9 cellular contexts compared by ENCODE assay signal in the genomic region with DNA sequence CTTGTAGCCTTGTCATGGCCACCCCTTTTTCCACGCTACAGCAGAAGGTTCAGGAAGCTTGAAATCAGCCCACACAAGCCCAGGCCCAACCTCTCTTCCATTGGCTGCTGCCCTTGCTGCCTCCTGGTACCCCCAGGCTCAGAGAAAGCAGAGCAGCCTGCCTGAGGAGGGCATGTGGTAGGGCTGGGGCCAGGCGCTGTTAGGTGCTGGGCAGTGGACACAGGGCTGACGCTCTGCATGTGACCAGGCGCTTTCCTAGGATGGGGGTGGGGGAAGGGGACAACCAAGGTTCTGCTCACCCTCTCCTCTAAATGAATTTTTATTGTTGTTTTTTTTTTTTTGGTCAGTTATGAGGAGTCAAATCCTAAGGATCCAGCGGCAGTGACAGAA. TPM values are rescaled to one million over a fixed set of nuclear protein-coding genes. Genes with fewer than 3 reads are reported as not detected.
DNase-seq lines count a peak whose midpoint lies in the region; ATAC-seq and TF ChIP-seq lines count a peak whose summit lies in the region.
"Had no signal": no experiment of that assay in that cellular context is flagged by ENCODE, and none has a peak within 500 bp of the region (broad histone marks: within the 10 kb centered on the region; RNA-seq: fewer than 3 reads in every experiment).

No MANE protein-coding gene starts in this region.

- no peak overlapping the region for H3K4me2 ChIP-seq in neuronal stem cell (ENCODE audit: insufficient read depth, low read length, poor library complexity, severe bottlenecking)

- H4K91ac ChIP-seq in neuronal stem cell (ENCODE audit: low read depth, low read length, poor library complexity): no peak overlapping the region

- no peak overlapping the region for H3K23ac ChIP-seq in neuronal stem cell (ENCODE audit: low read depth, low read length, poor library complexity)

- H2BK120ac ChIP-seq in neuronal stem cell (ENCODE audit: low read depth, low read length): no peak overlapping the region

- no peak overlapping the region for H2BK12ac ChIP-seq in neuronal stem cell (ENCODE audit: low read length)

- peaks cover 4% of the 10 kb centered on the region for H3K79me2 ChIP-seq in ACC112 (ENCODE audit: control insufficient read depth, insufficient read depth, low read length, unreplicated experiment)

- no peak overlapping the region for H2BK15ac ChIP-seq in neuronal stem cell (ENCODE audit: low read length)

- no peak overlapping the region for H3K14ac ChIP-seq in neuronal stem cell (ENCODE audit: low read length)

- no peak overlapping the region for H2AFZ ChIP-seq in ACC112 (ENCODE audit: low read length, unreplicated experiment)
- H2AFZ ChIP-seq in neuronal stem cell (ENCODE audit: low read length): no peak overlapping the region

- H3K4me1 ChIP-seq in ACC112 (ENCODE audit: control insufficient read depth, insufficient read depth, low read length, unreplicated experiment) (peaks cover 26% of the 10 kb centered on the region), HUES6 (ENCODE audit: control insufficient read depth, insufficient read depth, low read length) (peaks cover 48% of the 10 kb centered on the region), breast epithelium (peaks cover 0 to 9% of the 10 kb centered on the region in 2 donors), neuronal stem cell (ENCODE audit: control insufficient read depth in 2 of 2, insufficient read depth in 1 of 2, low read depth in 1 of 2, low read length in 2 of 2) (peaks cover 8% of the 10 kb centered on the region in 2 donors)

- H3K36me3 ChIP-seq in ACC112 (ENCODE audit: insufficient read depth, low read length) (peaks cover 3% of the 10 kb centered on the region; the same call in 1 of the 2 replicates), HUES6 (ENCODE audit: control insufficient read depth, insufficient read depth, low read length) (peaks cover 49% of the 10 kb centered on the region), breast epithelium (no peaks in the 10 kb centered on the region), neuronal stem cell (replicated peaks in 1 of 2; ENCODE audit: control insufficient read depth in 2 of 2, insufficient read depth in 2 of 2, low read length in 2 of 2) (peaks cover 22 to 53% of the 10 kb centered on the region in 2 donors)

- no CpG with 5 or more reads among the region's 5 CpGs for WGBS in neuronal stem cell (ENCODE audit: extremely low coverage in 2 of 2, insufficient read length in 2 of 2, insufficient replicate concordance in 1 of 2), 2 donors

- DNase-seq in breast epithelium (ENCODE audit: low spot score in 2 of 2) (no peak), neuronal stem cell (ENCODE audit: low spot score) (no peak), GM19238 (ENCODE audit: insufficient read length, low spot score) (no peak)

- H4K8ac ChIP-seq in neuronal stem cell (ENCODE audit: low read depth, low read length): no peak overlapping the region

- H3K4me3 ChIP-seq in ACC112 (ENCODE audit: low read depth, low read length) (no peak overlapping the region), HUES6 (ENCODE audit: low read depth, low read length) (no peak overlapping the region), breast epithelium (no peak overlapping the region), neuronal stem cell (ENCODE audit: low read length in 2 of 2) (no peak overlapping the region)
- H3K4me3 ChIP-seq: Peyer's patch had no signal

- TF ChIP-seq CTCF in breast epithelium (IDR thresholded peaks at IDR 0.05): no peak

- H3K9ac ChIP-seq in HUES6 (ENCODE audit: low read length) (peak overlapping the region; percentile 12), neuronal stem cell (ENCODE audit: low read depth, low read length, poor library complexity) (peak overlapping the region; percentile 56)

- intact Hi-C loops in breast epithelium (cut with DNase I; ENCODE audit: low total_unique reads): no loop called here

- no peak overlapping the region for H3K4ac ChIP-seq in neuronal stem cell (ENCODE audit: low read length)

- H3K79me1 ChIP-seq in neuronal stem cell (ENCODE audit: low read depth, low read length): no peaks in the 10 kb centered on the region

- peak overlapping the region; percentile 28 for H3K27ac ChIP-seq in ACC112 (ENCODE audit: low read depth, low read length)
- H3K27ac ChIP-seq in HUES6 (ENCODE audit: low read depth, low read length): peak overlapping the region; percentile 7; the same call in 1 of the 2 replicates
- peak overlapping the region; percentile 40 to 93 for H3K27ac ChIP-seq in breast epithelium
- H3K27ac ChIP-seq in neuronal stem cell (replicated peaks; ENCODE audit: low read length): no peak overlapping the region

- no peak for TF ChIP-seq POLR2A in breast epithelium (IDR thresholded peaks at IDR 0.05)

- ATAC-seq in HG02938 (IDR thresholded peaks at IDR 0.05; ENCODE audit: unreplicated experiment) (no peak), GM18867 (IDR thresholded peaks at IDR 0.05; ENCODE audit: unreplicated experiment) (no peak), GM21723 (IDR thresholded peaks at IDR 0.05; ENCODE audit: unreplicated experiment) (no peak)

- peak overlapping the region; percentile 3 for H3K18ac ChIP-seq in neuronal stem cell (ENCODE audit: low read length)

- peak overlapping the region; percentile 51 for H2AK5ac ChIP-seq in neuronal stem cell (ENCODE audit: low read depth, low read length)

- no peak overlapping the region for H2BK5ac ChIP-seq in neuronal stem cell (ENCODE audit: low read length)

- H3K27me3 ChIP-seq in ACC112 (ENCODE audit: insufficient read depth, low read length): no peaks in the 10 kb centered on the region
- H3K27me3 ChIP-seq in HUES6 (ENCODE audit: control insufficient read depth, insufficient read depth, low read length): no peaks in the 10 kb centered on the region
- no peaks in the 10 kb centered on the region for H3K27me3 ChIP-seq in breast epithelium
- H3K27me3 ChIP-seq in neuronal stem cell (ENCODE audit: control insufficient read depth in 3 of 3, insufficient read depth in 3 of 3, low read depth in 1 of 3, low read length in 3 of 3): no peaks in the 10 kb centered on the region
- H3K27me3 ChIP-seq: Peyer's patch had no signal

- H3K9me3 ChIP-seq in HUES6 (ENCODE audit: control insufficient read depth, insufficient read depth, low read depth, low read length) (no peaks in the 10 kb centered on the region), breast epithelium (no peaks in the 10 kb centered on the region), neuronal stem cell (replicated peaks in 1 of 2; ENCODE audit: control insufficient read depth in 2 of 2, insufficient read depth in 1 of 2, low read depth in 1 of 2, low read length in 2 of 2) (no peaks in the 10 kb centered on the region)
- H3K9me3 ChIP-seq: Peyer's patch had no signal

RNA-seq across cellular contexts. Expression of gene ID1, which starts 36.3 kb away (rescaled TPM):
- total RNA-seq in breast epithelium: 100 to 1,000 TPM; 156 to 407 (median 270) TPM
- polyA plus RNA-seq in neuronal stem cell (2013, experiment 1 of 2): 60.4 TPM
- polyA plus RNA-seq in neuronal stem cell (2013, experiment 2 of 2): 58.3 TPM

RNA-seq across cellular contexts. Expression of gene HM13, which starts 54.5 kb away (rescaled TPM):
- total RNA-seq in breast epithelium: 10 to 100 TPM; 44.2 to 73.7 (median 53.1) TPM
- 81.6 TPM for polyA plus RNA-seq in neuronal stem cell (2013, experiment 1 of 2)
- polyA plus RNA-seq in neuronal stem cell (2013, experiment 2 of 2): 82.1 TPM
